8 cellular contexts compared by ENCODE assay signal in genomic region chr11:124644426-124645280, GRCh38. TPM values are rescaled to one million over a fixed set of nuclear protein-coding genes. Genes with fewer than 3 reads are reported as not detected.
DNase-seq lines count a peak whose midpoint lies in the region; TF ChIP-seq lines count a peak whose summit lies in the region.

No MANE protein-coding gene starts in this region.

- TF ChIP-seq CTCF in HFF-Myc (IDR thresholded peaks at IDR 0.05; ENCODE audit: low read depth, low read length, missing control alignments) (peak; percentile 78), endodermal cell (conservative IDR thresholded peaks at IDR 0.05) (peak; percentile 89), type B pancreatic cell (conservative IDR thresholded peaks at IDR 0.05) (peak; percentile 93)

- intact Hi-C loops in activated naive CD4-positive, alpha-beta T cell treated with anti-CD3 and anti-CD28 coated beads for 36 hours (cut with micrococcal nuclease), result loop anchor here (1.0 to 5.0 kb wide), 7 partner anchors 22 to 713 kb away; partner anchors contain the start of gene TBRG1

- H3K4me1 ChIP-seq in endodermal cell (ENCODE audit: control insufficient read depth, insufficient read depth, low read length), result no peaks in the 10 kb centered on the region
- peaks cover 3% of the 10 kb centered on the region for H3K4me1 ChIP-seq in mesendoderm (ENCODE audit: control insufficient read depth, low read depth, low read length)

- H3K4me3 Mint-ChIP-seq in activated naive CD4-positive, alpha-beta T cell treated with anti-CD3 and anti-CD28 coated beads for 36 hours, result no peak overlapping the region
- no peak overlapping the region for H3K4me3 Mint-ChIP-seq in endodermal cell
- H3K4me3 Mint-ChIP-seq in type B pancreatic cell, result peak overlapping the region; percentile 3

- no peaks in the 10 kb centered on the region for H3K27me3 Mint-ChIP-seq in activated naive CD4-positive, alpha-beta T cell treated with anti-CD3 and anti-CD28 coated beads for 36 hours (ENCODE audit: low read depth)
- no peaks in the 10 kb centered on the region for H3K27me3 Mint-ChIP-seq in endodermal cell (ENCODE audit: insufficient read depth)
- no peaks in the 10 kb centered on the region for H3K27me3 Mint-ChIP-seq in type B pancreatic cell

- no peak overlapping the region for H4K5ac ChIP-seq in mesendoderm (ENCODE audit: low read length)

- H3K9me3 ChIP-seq in endodermal cell (ENCODE audit: control insufficient read depth, low read length), result peaks cover 5% of the 10 kb centered on the region

- H3K36me3 Mint-ChIP-seq in activated naive CD4-positive, alpha-beta T cell treated with anti-CD3 and anti-CD28 coated beads for 36 hours (ENCODE audit: low read depth), result no peaks in the 10 kb centered on the region
- H3K36me3 Mint-ChIP-seq in endodermal cell (ENCODE audit: low read depth) (peaks cover 2% of the 10 kb centered on the region), type B pancreatic cell (peaks cover 4% of the 10 kb centered on the region)

- H3K9me3 Mint-ChIP-seq in activated naive CD4-positive, alpha-beta T cell treated with anti-CD3 and anti-CD28 coated beads for 36 hours, result no peaks in the 10 kb centered on the region
- H3K9me3 Mint-ChIP-seq in endodermal cell (peaks cover 3% of the 10 kb centered on the region), type B pancreatic cell (no peaks in the 10 kb centered on the region)

- no peak overlapping the region for H3K27ac Mint-ChIP-seq in activated naive CD4-positive, alpha-beta T cell treated with anti-CD3 and anti-CD28 coated beads for 36 hours
- no peak overlapping the region for H3K27ac Mint-ChIP-seq in endodermal cell
- H3K27ac Mint-ChIP-seq in type B pancreatic cell, result peak overlapping the region; percentile 8

- H3K4me1 Mint-ChIP-seq in activated naive CD4-positive, alpha-beta T cell treated with anti-CD3 and anti-CD28 coated beads for 36 hours (ENCODE audit: low read depth), result no peaks in the 10 kb centered on the region
- H3K4me1 Mint-ChIP-seq in endodermal cell (peaks cover 5% of the 10 kb centered on the region), type B pancreatic cell (ENCODE audit: unreplicated experiment) (peaks cover 6% of the 10 kb centered on the region)

- CTCF ChIA-PET in activated naive CD4-positive, alpha-beta T cell treated with anti-CD3 and anti-CD28 coated beads for 36 hours (lab: Charles Lee), result interaction anchor here (0.7 to 2.3 kb wide), 23 partner anchors 8 to 232 kb away, joined by 3 to 14 read pairs (median 3); partner anchors contain the start of gene ESAM

- H3K9ac ChIP-seq in endodermal cell (ENCODE audit: extremely low read depth, low read length, poor library complexity, severe bottlenecking) (no peak overlapping the region), mesendoderm (ENCODE audit: low read length) (no peak overlapping the region)

- H3K56ac ChIP-seq in mesendoderm (ENCODE audit: low read length), result no peak overlapping the region

- no peak overlapping the region for H2BK15ac ChIP-seq in mesendoderm (replicated peaks; ENCODE audit: low read depth)

- H3K4me2 ChIP-seq in mesendoderm (ENCODE audit: low read length), result peak overlapping the region; percentile 47

- no peak overlapping the region for H3K18ac ChIP-seq in mesendoderm (ENCODE audit: low read length)

- DNase-seq in activated naive CD4-positive, alpha-beta T cell treated with anti-CD3 and anti-CD28 coated beads for 36 hours, result peak; percentile 26
- no peak for DNase-seq in activated naive CD4-positive, alpha-beta T cell (lab: John Stamatoyannopoulos, UW)
- peak; percentile 65 for DNase-seq in HFF-Myc (ENCODE audit: extremely low read depth, low read depth)
- peak; percentile 55 for DNase-seq in NCI-H146 (lab: John Stamatoyannopoulos, UW)
- peak; percentile 36 for DNase-seq in T1000 (lab: John Stamatoyannopoulos, UW)
- DNase-seq in endodermal cell, result peak; percentile 86
- DNase-seq in mesendoderm, result peak; percentile 83
- DNase-seq in type B pancreatic cell (ENCODE audit: extremely low spot score, unreplicated experiment), result no peak

- H3K27ac ChIP-seq in endodermal cell (ENCODE audit: low read depth, low read length) (no peak overlapping the region), mesendoderm (ENCODE audit: low read depth, low read length) (no peak overlapping the region)

- no peak overlapping the region for H2BK120ac ChIP-seq in mesendoderm (ENCODE audit: low read depth, low read length)

- H3K36me3 ChIP-seq in endodermal cell (ENCODE audit: control insufficient read depth, insufficient read depth, low read length) (no peaks in the 10 kb centered on the region), mesendoderm (ENCODE audit: control insufficient read depth, insufficient read depth, low read length) (no peaks in the 10 kb centered on the region)

- no peaks in the 10 kb centered on the region for H3K27me3 ChIP-seq in endodermal cell (ENCODE audit: control insufficient read depth, insufficient read depth, low read length, poor library complexity, severe bottlenecking)
- H3K27me3 ChIP-seq in mesendoderm (ENCODE audit: insufficient read depth, low read length, poor library complexity), result no peaks in the 10 kb centered on the region

- 34 to 50% methylated on average over 10 to 16 of the region's 16 CpGs for WGBS in endodermal cell (ENCODE audit: insufficient coverage in 1 of 2, insufficient read length in 1 of 2), 2 experiments
- no CpG with 5 or more reads among the region's 16 CpGs for WGBS in mesendoderm (ENCODE audit: extremely low coverage, insufficient coverage, low lambda C conversion rate)

- H3K79me1 ChIP-seq in mesendoderm (ENCODE audit: low read length), result no peaks in the 10 kb centered on the region

- no peak overlapping the region for H3K23ac ChIP-seq in mesendoderm (ENCODE audit: low read length)

- H4K8ac ChIP-seq in mesendoderm (ENCODE audit: low read depth, low read length), result no peak overlapping the region

- no peak overlapping the region for H3K4ac ChIP-seq in mesendoderm (ENCODE audit: low read depth, low read length)

- H3K79me2 ChIP-seq in mesendoderm (ENCODE audit: control insufficient read depth, insufficient read depth, low read length), result no peaks in the 10 kb centered on the region

- no peak overlapping the region for H2AK5ac ChIP-seq in mesendoderm (ENCODE audit: low read length)

- H3K4me3 ChIP-seq in HFF-Myc (replicated peaks; ENCODE audit: low read depth, low read length) (no peak overlapping the region), endodermal cell (ENCODE audit: low read length) (no peak overlapping the region), mesendoderm (ENCODE audit: low read length) (no peak overlapping the region)

- H2BK5ac ChIP-seq in mesendoderm (ENCODE audit: low read length), result no peak overlapping the region

RNA-seq across cellular contexts. Expression of gene TBRG1, which starts 22.0 kb away (rescaled TPM):
- total RNA-seq in activated naive CD4-positive, alpha-beta T cell treated with anti-CD3 and anti-CD28 coated beads for 36 hours, result 10 to 100 TPM; 28.3 to 28.6 TPM
- total RNA-seq in endodermal cell (10 to 100 TPM; 30.9 to 31.3 TPM), type B pancreatic cell (ENCODE audit: low replicate concordance) (29.4 and 41.1 TPM in 2 replicates)
- 30.5 TPM for polyA plus RNA-seq in endodermal cell (2013, experiment 1 of 2)
- polyA plus RNA-seq in endodermal cell (2013, experiment 2 of 2), result 26.8 TPM
- polyA plus RNA-seq in mesendoderm (2013, experiment 1 of 2), result 26.8 TPM
- polyA plus RNA-seq in mesendoderm (2013, experiment 2 of 2), result 26.2 TPM

RNA-seq across cellular contexts. Expression of gene SIAE, which starts 28.9 kb away (rescaled TPM):
- 10 to 100 TPM in 1 of 2 experiments, 1 to 10 TPM in 1; 7.8 to 10.8 TPM for total RNA-seq in activated naive CD4-positive, alpha-beta T cell treated with anti-CD3 and anti-CD28 coated beads for 36 hours
- total RNA-seq in endodermal cell (1 to 10 TPM; 4.4 to 7.4 TPM), type B pancreatic cell (ENCODE audit: low replicate concordance) (28.8 and 33.9 TPM in 2 replicates)
- polyA plus RNA-seq in endodermal cell (2013, experiment 1 of 2), result 8.0 TPM
- 8.6 TPM for polyA plus RNA-seq in endodermal cell (2013, experiment 2 of 2)
- polyA plus RNA-seq in mesendoderm (2013, experiment 1 of 2), result 0.63 TPM
- polyA plus RNA-seq in mesendoderm (2013, experiment 2 of 2), result 0.73 TPM

RNA-seq across cellular contexts. Expression of gene SPA17, which starts 29.1 kb away (rescaled TPM):
- total RNA-seq in activated naive CD4-positive, alpha-beta T cell treated with anti-CD3 and anti-CD28 coated beads for 36 hours, result 1 to 10 TPM; 3.9 to 5.1 TPM
- 10 to 100 TPM; 19.6 to 21.8 TPM for total RNA-seq in endodermal cell
- 38.0 TPM for polyA plus RNA-seq in endodermal cell (2013, experiment 1 of 2)
- 46.4 TPM for polyA plus RNA-seq in endodermal cell (2013, experiment 2 of 2)
- polyA plus RNA-seq in mesendoderm (2013, experiment 1 of 2), result 7.0 TPM
- 6.7 TPM for polyA plus RNA-seq in mesendoderm (2013, experiment 2 of 2)
- 7.2 and 13.4 TPM in 2 replicates for total RNA-seq in type B pancreatic cell (ENCODE audit: low replicate concordance)

RNA-seq across cellular contexts. Expression of gene PANX3, which starts 33.4 kb away (rescaled TPM):
- not detected for total RNA-seq in activated naive CD4-positive, alpha-beta T cell treated with anti-CD3 and anti-CD28 coated beads for 36 hours
- total RNA-seq in endodermal cell (not detected), type B pancreatic cell (ENCODE audit: low replicate concordance) (0.17 TPM in 1 of 2 replicates, not detected in the other)
- not detected for polyA plus RNA-seq in endodermal cell (2013, experiment 1 of 2)
- polyA plus RNA-seq in endodermal cell (2013, experiment 2 of 2), result not detected
- polyA plus RNA-seq in mesendoderm (2013, experiment 1 of 2), result not detected
- not detected for polyA plus RNA-seq in mesendoderm (2013, experiment 2 of 2)

Comparison
In these comparisons a context has a peak if more than half of its experiments do, and no peak if none do; other contexts are left out.
1. DNase-seq: peak in activated naive CD4-positive, alpha-beta T cell treated with anti-CD3 and anti-CD28 coated beads for 36 hours (single experiment), HFF-Myc (single experiment), NCI-H146 (single experiment), T1000 (single experiment), endodermal cell (single experiment) and mesendoderm (single experiment); none in activated naive CD4-positive, alpha-beta T cell (0 of 4) and type B pancreatic cell (single experiment).
2. Peak in every context shown above with its lines, with median percentiles within 50 percentile points of each other: CTCF ChIP-seq.